In the genomic region with DNA sequence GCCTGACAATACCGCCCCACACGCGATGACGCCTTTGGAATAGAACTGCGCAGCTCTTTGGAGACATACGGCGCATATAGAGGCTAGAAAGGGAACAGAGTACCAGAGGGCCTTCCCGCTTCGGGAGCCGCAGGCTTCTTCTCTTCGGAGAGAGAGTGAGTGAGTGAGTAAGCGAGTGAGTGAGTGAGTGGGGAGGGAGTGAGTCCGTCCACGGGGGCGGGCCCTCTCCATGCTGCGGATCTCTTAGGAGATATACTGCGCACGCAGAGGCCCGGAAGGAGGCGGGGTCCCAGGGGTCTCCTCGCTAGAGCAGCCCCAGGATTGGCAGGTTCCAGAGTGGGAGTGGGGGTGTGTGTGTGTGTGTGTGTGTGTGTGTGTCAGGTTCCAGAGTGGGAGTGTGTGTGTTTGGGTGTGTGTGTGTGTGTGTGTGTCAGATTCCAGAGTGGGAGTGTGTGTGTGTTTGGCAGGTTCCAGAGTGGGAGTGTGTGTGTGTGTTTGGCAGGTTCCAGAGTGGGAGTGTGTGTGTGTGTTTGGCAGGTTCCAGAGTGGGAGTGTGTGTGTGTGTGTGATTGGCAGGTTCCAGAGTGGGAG, we compare ENCODE assay signal across 8 cellular contexts.
A peak's percentile ranks its signal among the peaks of the same experiment; 100 is the strongest.
DNase-seq lines count a peak whose midpoint lies in the region; ATAC-seq, FAIRE-seq and TF ChIP-seq lines count a peak whose summit lies in the region.

No MANE protein-coding gene starts in this region.

- H3K9me3 ChIP-seq in A549 = no peaks in the 10 kb centered on the region

- no peak for TF ChIP-seq CTCF in A549 (IDR thresholded peaks at IDR 0.05)

- no peak for FAIRE-seq in A549 (lab: Jason Lieb, UNC)

- peak overlapping the region; percentile 74 for H3K4me3 Mint-ChIP-seq in dendritic cell treated with granulocyte-macrophage colony-stimulating factor and Interleukin-4, amounts not matched to agents 40 ng/mL and 50 ng/mL, for 4 days

- POLR2A ChIA-PET in A549 (lab: Yijun Ruan, JAX) = interaction anchor here (0.6 kb wide), 1 partner anchor 98 kb away, joined by 3 read pairs; no protein-coding TSS in a partner anchor

- H3K27me3 Mint-ChIP-seq in dendritic cell treated with granulocyte-macrophage colony-stimulating factor and Interleukin-4, amounts not matched to agents 40 ng/mL and 50 ng/mL, for 4 days = peaks cover 3% of the 10 kb centered on the region

- peak overlapping the region; percentile 85 to 86 for H3K27ac ChIP-seq in A549

- intact Hi-C loops in dendritic cell treated with granulocyte-macrophage colony-stimulating factor and Interleukin-4, amounts not matched to agents 40 ng/mL and 50 ng/mL, for 4 days (cut with micrococcal nuclease) = loop anchor here (1.0 kb wide), 1 partner anchor 97 kb away; a partner anchor contains a TSS

- no peaks in the 10 kb centered on the region for H3K9me3 Mint-ChIP-seq in dendritic cell treated with granulocyte-macrophage colony-stimulating factor and Interleukin-4, amounts not matched to agents 40 ng/mL and 50 ng/mL, for 4 days

- DNase-seq in A549 (ENCODE audit: low read depth in 1 of 2, low spot score in 1 of 2) (peak; percentile 75 to 92), NCI-H510A (lab: John Stamatoyannopoulos, UW) (peak; percentile 82), left kidney (ENCODE audit: low read depth, low spot score) (peak; percentile 96)
- DNase-seq in activated CD4-positive, alpha-beta T cell treated with anti-CD3 and anti-CD28 coated beads, Interleukin-2, amount 50 U/mL, for 24 hours (ENCODE audit: low read depth in 1 of 2, low spot score in 1 of 2) = peak; percentile 65 to 86
- DNase-seq in stimulated activated CD4-positive, alpha-beta T cell treated with anti-CD3 and anti-CD28 coated beads, Interleukin-1b, Interleukin-23, amount 100 ng/mL, for 24 hours (ENCODE audit: low read depth in 4 of 4, low spot score in 1 of 4) = peak; percentile 69 to 90 (median 78)

- peak overlapping the region; percentile 89 for H3K4me2 ChIP-seq in A549

- 1% methylated on average over 12 of the region's 21 CpGs for WGBS in A549 (ENCODE audit: missing lambda C conversion rate)

- H3K4me1 ChIP-seq in A549 = peaks cover 27% of the 10 kb centered on the region

- peak; percentile 79 to 91 for ATAC-seq in A549
- ATAC-seq in GM18867 (IDR thresholded peaks at IDR 0.05; ENCODE audit: unreplicated experiment) = peak; percentile 52
- ATAC-seq in HG03103 (IDR thresholded peaks at IDR 0.05; ENCODE audit: low read depth, unreplicated experiment) = peak; percentile 51

- TF ChIP-seq EP300 in A549 (IDR thresholded peaks at IDR 0.05) = no peak

- peaks cover 35% of the 10 kb centered on the region for H3K4me1 Mint-ChIP-seq in dendritic cell treated with granulocyte-macrophage colony-stimulating factor and Interleukin-4, amounts not matched to agents 40 ng/mL and 50 ng/mL, for 4 days (ENCODE audit: low read depth)

- H3K4me3 ChIP-seq in A549 = peak overlapping the region; percentile 68

- no peak for TF ChIP-seq RAD21 in A549 (conservative IDR thresholded peaks at IDR 0.05 in 1 of 2, IDR thresholded peaks at IDR 0.05 in 1 of 2)

- no peak for TF ChIP-seq POLR2A in A549 (IDR thresholded peaks at IDR 0.05; ENCODE audit: low read length)

- CTCF ChIA-PET in A549 (lab: Yijun Ruan, JAX) = interaction anchor here (1.0 to 1.3 kb wide), 3 partner anchors 9 to 17 kb away, joined by 3 to 4 read pairs (median 3); no protein-coding TSS in a partner anchor

- peaks cover 11% of the 10 kb centered on the region for H3K36me3 Mint-ChIP-seq in dendritic cell treated with granulocyte-macrophage colony-stimulating factor and Interleukin-4, amounts not matched to agents 40 ng/mL and 50 ng/mL, for 4 days (ENCODE audit: low read depth)

- H3K27ac Mint-ChIP-seq in dendritic cell treated with granulocyte-macrophage colony-stimulating factor and Interleukin-4, amounts not matched to agents 40 ng/mL and 50 ng/mL, for 4 days = peak overlapping the region; percentile 86

TF ChIP-seq in A549, 52 proteins besides CTCF, POLR2A, EP300 and RAD21:
- TF ChIP-seq RNF2 (IDR thresholded peaks at IDR 0.05; ENCODE audit: borderline replicate concordance, low read depth) (no peak), KDM5A (IDR thresholded peaks at IDR 0.05) (no peak), NFE2L2 (conservative IDR thresholded peaks at IDR 0.05; ENCODE audit: low read length) (no peak), KDM1A (IDR thresholded peaks at IDR 0.05; ENCODE audit: low read depth) (peak; percentile 85), ZC3H11A (IDR thresholded peaks at IDR 0.05) (no peak), MAZ (IDR thresholded peaks at IDR 0.05; ENCODE audit: borderline replicate concordance, low read depth, low read length) (peak; percentile 51; the same call in 1 of the 2 replicates), ZFP36 (IDR thresholded peaks at IDR 0.05; ENCODE audit: borderline replicate concordance, partially characterized antibody) (no peak), FOSL2 (IDR thresholded peaks at IDR 0.05) (no peak), FOSL2 (CRISPR knock-in tag; IDR thresholded peaks at IDR 0.05) (peak; percentile 62)
- TF ChIP-seq, protein P1, sequence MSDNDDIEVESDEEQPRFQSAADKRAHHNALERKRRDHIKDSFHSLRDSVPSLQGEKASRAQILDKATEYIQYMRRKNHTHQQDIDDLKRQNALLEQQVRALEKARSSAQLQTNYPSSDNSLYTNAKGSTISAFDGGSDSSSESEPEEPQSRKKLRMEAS (IDR thresholded peaks at IDR 0.05) = peak; percentile 44
- TF ChIP-seq, protein P2, sequence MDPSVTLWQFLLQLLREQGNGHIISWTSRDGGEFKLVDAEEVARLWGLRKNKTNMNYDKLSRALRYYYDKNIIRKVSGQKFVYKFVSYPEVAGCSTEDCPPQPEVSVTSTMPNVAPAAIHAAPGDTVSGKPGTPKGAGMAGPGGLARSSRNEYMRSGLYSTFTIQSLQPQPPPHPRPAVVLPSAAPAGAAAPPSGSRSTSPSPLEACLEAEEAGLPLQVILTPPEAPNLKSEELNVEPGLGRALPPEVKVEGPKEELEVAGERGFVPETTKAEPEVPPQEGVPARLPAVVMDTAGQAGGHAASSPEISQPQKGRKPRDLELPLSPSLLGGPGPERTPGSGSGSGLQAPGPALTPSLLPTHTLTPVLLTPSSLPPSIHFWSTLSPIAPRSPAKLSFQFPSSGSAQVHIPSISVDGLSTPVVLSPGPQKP (IDR thresholded peaks at IDR 0.05; ENCODE audit: low read depth, low read length) = no peak
- TF ChIP-seq, protein P3, sequence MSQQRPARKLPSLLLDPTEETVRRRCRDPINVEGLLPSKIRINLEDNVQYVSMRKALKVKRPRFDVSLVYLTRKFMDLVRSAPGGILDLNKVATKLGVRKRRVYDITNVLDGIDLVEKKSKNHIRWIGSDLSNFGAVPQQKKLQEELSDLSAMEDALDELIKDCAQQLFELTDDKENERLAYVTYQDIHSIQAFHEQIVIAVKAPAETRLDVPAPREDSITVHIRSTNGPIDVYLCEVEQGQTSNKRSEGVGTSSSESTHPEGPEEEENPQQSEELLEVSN (IDR thresholded peaks at IDR 0.05; ENCODE audit: borderline replicate concordance, low read depth) = no peak
TF ChIP-seq in A549: peak in this region for 4.

Comparison
In these comparisons a context has a peak if more than half of its experiments do, and no peak if none do; other contexts are left out.
1. Peak in every context shown above with its lines: DNase-seq, ATAC-seq, H3K4me3 ChIP-seq and H3K27ac ChIP-seq.